ENCODE assay signal across 8 cellular contexts in genomic region chr3:32781211-32781968, GRCh38. TPM values are rescaled to one million over a fixed set of nuclear protein-coding genes. Genes with fewer than 3 reads are reported as not detected.
DNase-seq lines count a peak whose midpoint lies in the region; ATAC-seq and TF ChIP-seq lines count a peak whose summit lies in the region.

No MANE protein-coding gene starts in this region.

- peak; percentile 97 for ATAC-seq in GM21515 (IDR thresholded peaks at IDR 0.05; ENCODE audit: unreplicated experiment)
- peak; percentile 95 for ATAC-seq in Panc1
- peak; percentile 92 for ATAC-seq in activated T-helper 17 cell treated with anti-CD3 and anti-CD28 coated beads, Interleukin-2, amount 50 U/mL, for 72 hours (replicated peaks)

- H3K36me3 Mint-ChIP-seq in activated T-helper 17 cell treated with anti-CD3 and anti-CD28 coated beads, Interleukin-2, amount 50 U/mL, for 72 hours (ENCODE audit: low read depth): no peaks in the 10 kb centered on the region
- H3K36me3 Mint-ChIP-seq in neural crest cell (ENCODE audit: low read depth): peaks cover 6% of the 10 kb centered on the region

- H3K9me3 ChIP-seq in HUES6 (ENCODE audit: control insufficient read depth, insufficient read depth, low read depth, low read length) (no peaks in the 10 kb centered on the region), Panc1 (ENCODE audit: control insufficient read depth, insufficient read depth, low read depth, low read length) (no peaks in the 10 kb centered on the region), stomach (no peaks in the 10 kb centered on the region)

- in situ Hi-C loops in Panc1 (cut with HindIII; ENCODE audit: low pct_unique_long_range_greater_than_20kb, low sequenced_read_pairs): no loop called here

- CTCF ChIA-PET in Panc1 (lab: Charles Lee): interaction anchor here (0.5 to 0.6 kb wide), 3 partner anchors 9 to 50 kb away, joined by 3 to 8 read pairs (median 3); no protein-coding TSS in a partner anchor

- peaks cover 6% of the 10 kb centered on the region for H3K27me3 Mint-ChIP-seq in activated T-helper 17 cell treated with anti-CD3 and anti-CD28 coated beads, Interleukin-2, amount 50 U/mL, for 72 hours
- peaks cover 4% of the 10 kb centered on the region for H3K27me3 Mint-ChIP-seq in neural crest cell (ENCODE audit: low read depth)

- peak; percentile 65 for DNase-seq in DMS114 treated with DMSO at 0.1 percent for 48 hours (lab: John Stamatoyannopoulos, UW; ENCODE audit: unreplicated experiment)
- DNase-seq in Panc1 (ENCODE audit: low read depth, low spot score): peak; percentile 50
- peak; percentile 78 for DNase-seq in fibroblast of villous mesenchyme (ENCODE audit: low read depth)
- DNase-seq in neural crest cell (ENCODE audit: low read depth, low spot score): peak; percentile 87
- DNase-seq in stomach: peak; percentile 79

- no peak overlapping the region for H3K27ac Mint-ChIP-seq in activated T-helper 17 cell treated with anti-CD3 and anti-CD28 coated beads, Interleukin-2, amount 50 U/mL, for 72 hours
- peak overlapping the region; percentile 94 for H3K27ac Mint-ChIP-seq in neural crest cell (ENCODE audit: unreplicated experiment)

- no peak for TF ChIP-seq POLR2A in stomach (IDR thresholded peaks at IDR 0.05)

- intact Hi-C loops in Panc1 (cut with micrococcal nuclease; ENCODE audit: unreplicated experiment): loop anchor here (10.0 kb wide), 1 partner anchor 153 kb away; no protein-coding TSS in a partner anchor
- intact Hi-C loops in stomach (cut with DNase I; ENCODE audit: low total_unique reads): no loop called here

- no peak for TF ChIP-seq EP300 in stomach (IDR thresholded peaks at IDR 0.05)

- H3K9ac ChIP-seq in HUES6 (ENCODE audit: low read length): peak overlapping the region; percentile 100

- H3K4me3 ChIP-seq in HUES6 (ENCODE audit: low read depth, low read length): peak overlapping the region; percentile 70
- H3K4me3 ChIP-seq in Panc1 (ENCODE audit: low read depth in 2 of 2, low read length in 2 of 2): peak overlapping the region; percentile 54 to 66
- H3K4me3 ChIP-seq in fibroblast of villous mesenchyme (ENCODE audit: low read depth, low read length): peak overlapping the region; percentile 75
- peak overlapping the region; percentile 47 to 73 (median 64) for H3K4me3 ChIP-seq in stomach

- H3K4me1 ChIP-seq in HUES6 (ENCODE audit: control insufficient read depth, insufficient read depth, low read length) (peaks cover 44% of the 10 kb centered on the region), Panc1 (ENCODE audit: control insufficient read depth, insufficient read depth, low read length) (no peaks in the 10 kb centered on the region), stomach (peaks cover 8 to 18% (median 15%) of the 10 kb centered on the region in 4 donors)

- H3K27me3 ChIP-seq in HUES6 (ENCODE audit: control insufficient read depth, insufficient read depth, low read length) (no peaks in the 10 kb centered on the region), Panc1 (ENCODE audit: control insufficient read depth, insufficient read depth, low read length) (no peaks in the 10 kb centered on the region), stomach (no peaks in the 10 kb centered on the region)

- H3K27ac ChIP-seq in HUES6 (ENCODE audit: low read depth, low read length): peak overlapping the region; percentile 99
- H3K27ac ChIP-seq in Panc1 (ENCODE audit: low read length): no peak overlapping the region
- H3K27ac ChIP-seq in stomach: peak overlapping the region in 3 of 5 donors; percentile 6 to 36 (median 33)

- POLR2A ChIA-PET in Panc1 (lab: Charles Lee): no interaction called here

- 1 to 3% (median 1%) methylated on average over 34 to 59 of the region's 59 CpGs for WGBS in stomach, 5 donors

- H3K4me3 Mint-ChIP-seq in activated T-helper 17 cell treated with anti-CD3 and anti-CD28 coated beads, Interleukin-2, amount 50 U/mL, for 72 hours: peak overlapping the region; percentile 80
- peak overlapping the region; percentile 90 for H3K4me3 Mint-ChIP-seq in neural crest cell

- H3K36me3 ChIP-seq in HUES6 (ENCODE audit: control insufficient read depth, insufficient read depth, low read length) (peaks cover 3% of the 10 kb centered on the region; the same call in 1 of the 2 replicates), Panc1 (ENCODE audit: control insufficient read depth, insufficient read depth, low read length) (no peaks in the 10 kb centered on the region), stomach (peaks cover 0 to 7% (median 1%) of the 10 kb centered on the region in 4 donors)

- no TSS peak for BruUV-seq in Panc1 (replicated peaks; lab: Mats Ljungman, UMichigan)

- H3K4me1 Mint-ChIP-seq in activated T-helper 17 cell treated with anti-CD3 and anti-CD28 coated beads, Interleukin-2, amount 50 U/mL, for 72 hours: peaks cover 11% of the 10 kb centered on the region
- peaks cover 34% of the 10 kb centered on the region for H3K4me1 Mint-ChIP-seq in neural crest cell

- H3K9me3 Mint-ChIP-seq in activated T-helper 17 cell treated with anti-CD3 and anti-CD28 coated beads, Interleukin-2, amount 50 U/mL, for 72 hours: no peaks in the 10 kb centered on the region
- H3K9me3 Mint-ChIP-seq in neural crest cell: no peaks in the 10 kb centered on the region

- TF ChIP-seq CTCF in Panc1 (IDR thresholded peaks at IDR 0.05) (peak; percentile 93), fibroblast of villous mesenchyme (IDR thresholded peaks at IDR 0.05; ENCODE audit: insufficient read depth, low read depth, low read length) (peak; percentile 80), neural crest cell (conservative IDR thresholded peaks at IDR 0.05) (peak; percentile 84), stomach (IDR thresholded peaks at IDR 0.05) (peak in 5 of 7 experiments; percentile 40 to 83 (median 79))

RNA-seq across cellular contexts. Expression of gene TRIM71, which starts 36.4 kb away (rescaled TPM):
- total RNA-seq in Panc1 (2021; ENCODE audit: unreplicated experiment) (0.18 TPM), fibroblast of villous mesenchyme (not detected in 2 replicates), neural crest cell (92.4 and 95.2 TPM in 2 replicates), stomach (1 to 10 TPM in 1 of 5 donors, under 1 TPM in 1, not detected in 3; under 0.01 to 2.8 TPM)
- polyA plus RNA-seq in Panc1 (2012; ENCODE audit: insufficient read length): not detected
- total RNA-seq in activated T-helper 17 cell treated with anti-CD3 and anti-CD28 coated beads, Interleukin-2, amount 50 U/mL, for 72 hours: under 1 TPM in 1 of 2 donors, not detected in 1; 0.03 TPM
- under 1 TPM; 0.05 to 0.15 (median 0.12) TPM for polyA plus RNA-seq in stomach

Comparison
In these comparisons a context has a peak if more than half of its experiments do, and no peak if none do; other contexts are left out.
1. RNA of gene TRIM71, which starts 36.4 kb away (total RNA-seq): 92.4 to 95.2 TPM in neural crest cell; 0.18 TPM in Panc1 (single experiment), 0.03 TPM in activated T-helper 17 cell treated with anti-CD3 and anti-CD28 coated beads, Interleukin-2, amount 50 U/mL, for 72 hours, not detected in fibroblast of villous mesenchyme and under 0.01 to 2.8 TPM in stomach; every median in the first group is over 10 times any median in the second.
2. Peak in every context shown above with its lines, with median percentiles within 50 percentile points of each other: DNase-seq, ATAC-seq, H3K4me3 ChIP-seq and CTCF ChIP-seq.